ENCODE assay signal across 25 cellular contexts in genomic region chr7:151392002-151392401, GRCh38. TPM values are rescaled to one million over a fixed set of nuclear protein-coding genes. Genes with fewer than 3 reads are reported as not detected.
"Had no signal": no experiment of that assay in that cellular context is flagged by ENCODE, and none has a peak within 500 bp of the region (broad histone marks: within the 10 kb centered on the region; RNA-seq: fewer than 3 reads in every experiment).

No MANE protein-coding gene starts in this region.

- H3K9me3 Mint-ChIP-seq: IgD-negative memory B cell had no signal

- H3K27ac ChIP-seq: HL-60, SJCRH30 had no signal

- ATAC-seq: SK-N-SH treated with all-trans-retinoic acid at 6 μM for 48 hours had no signal

- H3K9me3 ChIP-seq: SJCRH30 had no signal

- H3K36me3 ChIP-seq: SJCRH30 had no signal

- DNase-seq: KBM-7, MV-4-11, NCI-H1048, NCI-H1105, NCI-H1417, NCI-H1436 treated with DMSO at 0.1 percent for 48 hours, NCI-H1694, NCI-H187 treated with DMSO at 0.1 percent for 48 hours, NCI-H2081, NCI-H2107, NCI-H2171, NCI-H226, NCI-H446, NCI-H510A, NCI-H524 treated with DMSO at 0.1 percent for 48 hours, NCI-H69, NCI-H774, RPMI8226, SHP77 treated with DMSO at 0.1 percent for 48 hours, SJCRH30 had no signal

- H3K4me3 ChIP-seq: SJCRH30 had no signal

- H3K4me1 Mint-ChIP-seq: IgD-negative memory B cell had no signal

- H3K4me3 Mint-ChIP-seq: IgD-negative memory B cell had no signal

RNA-seq across cellular contexts. Expression of gene WDR86, which starts 17.8 kb away (rescaled TPM):
- total RNA-seq: MCF 10A had no signal

RNA-seq across cellular contexts. Expression of gene CRYGN, which starts 47.9 kb away (rescaled TPM):
- total RNA-seq: LHCN-M2, MCF 10A, SJCRH30 had no signal
